In genomic region chr1:108692724-108693655, GRCh38 we compare ENCODE assay signal across 8 cellular contexts. TPM values are rescaled to one million over a fixed set of nuclear protein-coding genes. Genes with fewer than 3 reads are reported as not detected.
DNase-seq lines count a peak whose midpoint lies in the region; ATAC-seq and TF ChIP-seq lines count a peak whose summit lies in the region.

No MANE protein-coding gene starts in this region.

- TF ChIP-seq CTCF in chondrocyte (IDR thresholded peaks at IDR 0.05) (peak; percentile 74), liver (IDR thresholded peaks at IDR 0.05; ENCODE audit: low read depth, low read length, missing input control) (no peak)

- H3K27ac ChIP-seq in liver (ENCODE audit: low read depth in 1 of 2, low read length in 2 of 2) = peak overlapping the region; percentile 89 to 97

- H3K27ac Mint-ChIP-seq in chondrocyte (ENCODE audit: unreplicated experiment) = peak overlapping the region; percentile 96

- ATAC-seq in GM18511 (IDR thresholded peaks at IDR 0.05; ENCODE audit: unreplicated experiment) (peak; percentile 57), HG03039 (IDR thresholded peaks at IDR 0.05; ENCODE audit: unreplicated experiment) (peak; percentile 58)

- H3K9me3 ChIP-seq in liver (ENCODE audit: control insufficient read depth in 4 of 4, low read length in 3 of 4) = no peaks in the 10 kb centered on the region

- peaks cover 2 to 27% (median 12%) of the 10 kb centered on the region in 4 donors for H3K4me1 ChIP-seq in liver (ENCODE audit: control insufficient read depth in 4 of 4, insufficient read depth in 4 of 4, low read length in 3 of 4)

- no peaks in the 10 kb centered on the region for H3K9me3 Mint-ChIP-seq in chondrocyte (ENCODE audit: low read depth)

- TF ChIP-seq RAD21 in liver (IDR thresholded peaks at IDR 0.05) = peak; percentile 31 to 39

- H3K4me1 Mint-ChIP-seq in chondrocyte (ENCODE audit: low read depth) = peaks cover 34% of the 10 kb centered on the region

- H3K36me3 Mint-ChIP-seq in chondrocyte (ENCODE audit: low read depth) = peaks cover 14% of the 10 kb centered on the region

- H3K9ac ChIP-seq in liver (ENCODE audit: low read depth in 1 of 2, low read length in 2 of 2) = peak overlapping the region; percentile 61 to 73

- H3K4me3 ChIP-seq in liver (ENCODE audit: low read depth in 1 of 3, low read length in 3 of 3) = peak overlapping the region; percentile 66 to 94 (median 70)

- WGBS in liver = 2% methylated on average over 36 of the region's 36 CpGs

- H3K27me3 ChIP-seq in liver (ENCODE audit: control insufficient read depth in 4 of 4, insufficient read depth in 4 of 4, low read length in 3 of 4) = no peaks in the 10 kb centered on the region

- H3K36me3 ChIP-seq in liver (ENCODE audit: control insufficient read depth in 4 of 4, insufficient read depth in 3 of 4, low read depth in 1 of 4, low read length in 3 of 4) = peaks cover 1 to 26% (median 19%) of the 10 kb centered on the region in 4 donors

- peak; percentile 60 for DNase-seq in A172 (ENCODE audit: low spot score)
- DNase-seq in NCI-H2171 (lab: John Stamatoyannopoulos, UW) = peak; percentile 58
- DNase-seq in activated CD4-positive, CD25-positive, alpha-beta regulatory T cell treated with anti-CD3 and anti-CD28 coated beads, Interleukin-2, amount 50 U/mL, for 72 hours = peak; percentile 42
- DNase-seq in chondrocyte (ENCODE audit: low spot score) = no peak
- peak; percentile 40 to 54 (median 42) for DNase-seq in stimulated activated CD4-positive, alpha-beta T cell treated with anti-CD3 and anti-CD28 coated beads, TNF-alpha, amount 100 ng/mL, for 4 hours (ENCODE audit: low read depth in 3 of 3)

- H3K4me3 Mint-ChIP-seq in chondrocyte (ENCODE audit: unreplicated experiment) = peak overlapping the region; percentile 96

- H3K27me3 Mint-ChIP-seq in chondrocyte (ENCODE audit: low read depth) = no peaks in the 10 kb centered on the region

TF ChIP-seq in liver, 16 proteins besides CTCF, POLR2A, EP300 and RAD21:
- TF ChIP-seq TAF1 (conservative IDR thresholded peaks at IDR 0.05) (no peak), SP1 (IDR thresholded peaks at IDR 0.05) (no peak)

RNA-seq across cellular contexts. Expression of gene PRPF38B, which starts 0.9 kb away (rescaled TPM):
- total RNA-seq in A172 (2014; rRNA removed; shearing (Covaris generic)) = 13.7 and 15.2 TPM in 2 replicates
- total RNA-seq in chondrocyte (25.3 to 31.0 TPM (median 25.4 TPM) in 3 replicates), liver (10 to 100 TPM; 11.0 to 17.7 TPM)
- polyA plus RNA-seq in liver = 10 to 100 TPM in 1 of 2 donors, 1 to 10 TPM in 1; 9.5 to 20.9 TPM

RNA-seq across cellular contexts. Expression of gene FNDC7, which starts 19.7 kb away (rescaled TPM):
- not detected in 2 replicates for total RNA-seq in A172 (2014; rRNA removed; shearing (Covaris generic))
- total RNA-seq in chondrocyte (not detected in 3 replicates), liver (not detected)
- not detected for polyA plus RNA-seq in liver

RNA-seq across cellular contexts. Expression of gene HENMT1, which starts 32.1 kb away (rescaled TPM):
- total RNA-seq in A172 (2014; rRNA removed; shearing (Covaris generic)) = not detected in 2 replicates
- 9.6 to 10.8 TPM (median 10.1 TPM) in 3 replicates for total RNA-seq in chondrocyte
- total RNA-seq in liver = 1 to 10 TPM; 1.3 to 7.3 TPM
- polyA plus RNA-seq in liver = under 1 TPM; 0.87 to 0.97 TPM

RNA-seq across cellular contexts. Expression of gene STXBP3, which starts 53.5 kb away (rescaled TPM):
- total RNA-seq in A172 (2014; rRNA removed; shearing (Covaris generic)) = 54.5 and 63.2 TPM in 2 replicates
- total RNA-seq in chondrocyte = 38.3 to 61.1 TPM (median 41.6 TPM) in 3 replicates
- 10 to 100 TPM; 28.9 to 33.0 TPM for total RNA-seq in liver
- polyA plus RNA-seq in liver = 10 to 100 TPM; 10.9 to 17.6 TPM
